ENCODE assay signal across 13 cellular contexts in genomic region chr2:28977176-28977875, GRCh38. TPM values are rescaled to one million over a fixed set of nuclear protein-coding genes. Genes with fewer than 3 reads are reported as not detected.
"Had no signal": no experiment of that assay in that cellular context is flagged by ENCODE, and none has a peak within 500 bp of the region (broad histone marks: within the 10 kb centered on the region; RNA-seq: fewer than 3 reads in every experiment).

No MANE protein-coding gene starts in this region.

- H3K9me3 ChIP-seq: esophagus squamous epithelium, left lung, pancreas had no signal

- ATAC-seq: activated CD4-positive, alpha-beta T cell treated with anti-CD3 and anti-CD28 coated beads for 36 hours; T-cell had no signal

- H3K4me1 ChIP-seq: left lung, pancreas had no signal

- DNase-seq: activated CD4-positive, alpha-beta T cell treated with anti-CD3 and anti-CD28 coated beads for 36 hours; cerebellar nuclear complex; dermis blood vessel endothelial cell; esophagus squamous epithelium; foreskin fibroblast; T-cell had no signal

- H3K4me3 ChIP-seq: esophagus squamous epithelium, left lung, pancreas, skin epidermis had no signal

- H3K36me3 ChIP-seq: esophagus squamous epithelium, left lung, pancreas had no signal

- H3K27ac ChIP-seq: esophagus squamous epithelium, left lung, skin epidermis, VCaP had no signal

- H3K4me3 Mint-ChIP-seq: activated CD4-positive, alpha-beta T cell treated with anti-CD3 and anti-CD28 coated beads for 36 hours; activated naive CD4-positive, alpha-beta T cell treated with anti-CD3 and anti-CD28 coated beads, Interleukin-2, amount 50 U/mL, for 24 hours; brain; T-cell had no signal

- H3K36me3 Mint-ChIP-seq: activated naive CD4-positive, alpha-beta T cell treated with anti-CD3 and anti-CD28 coated beads, Interleukin-2, amount 50 U/mL, for 24 hours; brain; T-cell had no signal

- H3K27me3 ChIP-seq: left lung, pancreas had no signal

- H3K27me3 Mint-ChIP-seq: activated CD4-positive, alpha-beta T cell treated with anti-CD3 and anti-CD28 coated beads for 36 hours; activated naive CD4-positive, alpha-beta T cell treated with anti-CD3 and anti-CD28 coated beads, Interleukin-2, amount 50 U/mL, for 24 hours had no signal

- H3K27ac Mint-ChIP-seq: activated CD4-positive, alpha-beta T cell treated with anti-CD3 and anti-CD28 coated beads for 36 hours; activated naive CD4-positive, alpha-beta T cell treated with anti-CD3 and anti-CD28 coated beads, Interleukin-2, amount 50 U/mL, for 24 hours; activated T-helper 2 cell treated with anti-CD3 and anti-CD28 coated beads, Interferon-gamma antibody, Interleukin-2, Interleukin-4, amounts not matched to agents 10 μg/mL and 5 μg/mL and 100 μg/mL, durations not matched to agents 14 hours and 24 hours and 36 hours; T-cell had no signal

- H3K9me3 Mint-ChIP-seq: activated naive CD4-positive, alpha-beta T cell treated with anti-CD3 and anti-CD28 coated beads, Interleukin-2, amount 50 U/mL, for 24 hours; activated T-helper 2 cell treated with anti-CD3 and anti-CD28 coated beads, Interferon-gamma antibody, Interleukin-2, Interleukin-4, amounts not matched to agents 10 μg/mL and 5 μg/mL and 100 μg/mL, durations not matched to agents 14 hours and 24 hours and 36 hours; T-cell had no signal

RNA-seq across cellular contexts. Expression of gene TOGARAM2, which starts 3.8 kb away (rescaled TPM):
- total RNA-seq: dermis blood vessel endothelial cell had no signal
